Comparison of ENCODE assay signal across 8 cellular contexts in genomic region chr12:8913702-8914032, GRCh38. TPM values are rescaled to one million over a fixed set of nuclear protein-coding genes. Genes with fewer than 3 reads are reported as not detected.
DNase-seq lines count a peak whose midpoint lies in the region; ATAC-seq and TF ChIP-seq lines count a peak whose summit lies in the region.

No MANE protein-coding gene starts in this region.

- H3K27me3 Mint-ChIP-seq in activated T-cell treated with anti-CD3 and anti-CD28 coated beads, Interleukin-2, amount 50 U/mL, for 4 hours (ENCODE audit: low read depth): no peaks in the 10 kb centered on the region
- no peaks in the 10 kb centered on the region for H3K27me3 Mint-ChIP-seq in activated CD8-positive, alpha-beta T cell treated with anti-CD3 and anti-CD28 coated beads for 36 hours

- H3K36me3 Mint-ChIP-seq in activated T-cell treated with anti-CD3 and anti-CD28 coated beads, Interleukin-2, amount 50 U/mL, for 4 hours (ENCODE audit: insufficient read depth): peaks cover under 1% of the 10 kb centered on the region
- no peaks in the 10 kb centered on the region for H3K36me3 Mint-ChIP-seq in activated CD8-positive, alpha-beta T cell treated with anti-CD3 and anti-CD28 coated beads for 36 hours (ENCODE audit: low read depth)

- H3K27ac Mint-ChIP-seq in activated CD8-positive, alpha-beta T cell treated with anti-CD3 and anti-CD28 coated beads for 36 hours: peak overlapping the region; percentile 85

- peak overlapping the region; percentile 88 for H3K4me3 Mint-ChIP-seq in activated T-cell treated with anti-CD3 and anti-CD28 coated beads, Interleukin-2, amount 50 U/mL, for 4 hours
- peak overlapping the region; percentile 77 for H3K4me3 Mint-ChIP-seq in activated CD8-positive, alpha-beta T cell treated with anti-CD3 and anti-CD28 coated beads for 36 hours

- CTCF ChIA-PET in activated CD8-positive, alpha-beta T cell treated with anti-CD3 and anti-CD28 coated beads for 36 hours (lab: Charles Lee): interaction anchor here (0.8 to 8.8 kb wide), 9 partner anchors 23 to 264 kb away, joined by 3 to 64 read pairs (median 8); partner anchors contain the start of gene M6PR

- peak overlapping the region; percentile 77 for H3K27ac ChIP-seq in temporal lobe (ENCODE audit: low read depth, low read length)

- no peaks in the 10 kb centered on the region for H3K9me3 ChIP-seq in iPS-18c (ENCODE audit: control insufficient read depth, insufficient read depth, low read length)

- no peak for DNase-seq in activated T-cell treated with anti-CD3 and anti-CD28 coated beads, Interleukin-2, amount 50 U/mL, for 4 hours
- DNase-seq in activated T-cell treated with anti-CD3 and anti-CD28 coated beads, Interleukin-2, amount 50 U/mL, for 1 hour: no peak
- DNase-seq in activated CD8-positive, alpha-beta T cell treated with anti-CD3 and anti-CD28 coated beads for 36 hours: no peak
- no peak for DNase-seq in NCI-H2029 (lab: John Stamatoyannopoulos, UW)

- ATAC-seq in activated T-cell treated with anti-CD3 and anti-CD28 coated beads, Interleukin-2, amount 50 U/mL, for 4 hours: no peak
- no peak for ATAC-seq in activated CD8-positive, alpha-beta T cell treated with anti-CD3 and anti-CD28 coated beads for 36 hours
- ATAC-seq in HG03354 (IDR thresholded peaks at IDR 0.05; ENCODE audit: poor library complexity, severe bottlenecking, unreplicated experiment) (no peak), HG03342 (IDR thresholded peaks at IDR 0.05; ENCODE audit: unreplicated experiment) (no peak)

- no peaks in the 10 kb centered on the region for H3K9me3 Mint-ChIP-seq in activated T-cell treated with anti-CD3 and anti-CD28 coated beads, Interleukin-2, amount 50 U/mL, for 4 hours
- H3K9me3 Mint-ChIP-seq in activated CD8-positive, alpha-beta T cell treated with anti-CD3 and anti-CD28 coated beads for 36 hours: no peaks in the 10 kb centered on the region

- intact Hi-C loops in activated CD8-positive, alpha-beta T cell treated with anti-CD3 and anti-CD28 coated beads for 36 hours (cut with micrococcal nuclease): loop anchor here (2.0 kb wide), 1 partner anchor 35 kb away; the partner anchor contains the start of gene M6PR

- H3K4me1 Mint-ChIP-seq in activated T-cell treated with anti-CD3 and anti-CD28 coated beads, Interleukin-2, amount 50 U/mL, for 4 hours (ENCODE audit: low read depth): peaks cover 15% of the 10 kb centered on the region
- peaks cover 14% of the 10 kb centered on the region for H3K4me1 Mint-ChIP-seq in activated CD8-positive, alpha-beta T cell treated with anti-CD3 and anti-CD28 coated beads for 36 hours (ENCODE audit: low read depth)

- H3K4me3 ChIP-seq in iPS-18c (ENCODE audit: insufficient read depth, low read depth, low read length): peak overlapping the region; percentile 82

- POLR2A ChIA-PET in activated CD8-positive, alpha-beta T cell treated with anti-CD3 and anti-CD28 coated beads for 36 hours (lab: Charles Lee): interaction anchor here (1.2 kb wide), 1 partner anchor 136 kb away, joined by 3 read pairs; no protein-coding TSS in a partner anchor

- no peak for TF ChIP-seq CTCF in activated CD8-positive, alpha-beta T cell treated with anti-CD3 and anti-CD28 coated beads for 36 hours (IDR thresholded peaks at IDR 0.05)

RNA-seq across cellular contexts. Expression of gene PHC1, which starts 0.6 kb away (rescaled TPM):
- total RNA-seq in activated T-cell treated with anti-CD3 and anti-CD28 coated beads, Interleukin-2, amount 50 U/mL, for 4 hours: 10 to 100 TPM; 10.3 to 15.5 (median 12.1) TPM
- 10 to 100 TPM; 20.3 to 21.6 TPM for total RNA-seq in activated CD8-positive, alpha-beta T cell treated with anti-CD3 and anti-CD28 coated beads for 36 hours
- total RNA-seq in temporal lobe: 34.9 TPM

RNA-seq across cellular contexts. Expression of gene M6PR, which starts 35.8 kb away (rescaled TPM):
- total RNA-seq in activated T-cell treated with anti-CD3 and anti-CD28 coated beads, Interleukin-2, amount 50 U/mL, for 4 hours: 100 to 1,000 TPM; 192 to 217 (median 203) TPM
- 100 to 1,000 TPM; 199 to 206 TPM for total RNA-seq in activated CD8-positive, alpha-beta T cell treated with anti-CD3 and anti-CD28 coated beads for 36 hours
- total RNA-seq in temporal lobe: 59.7 TPM
